In genomic region chr10:101272229-101272868, GRCh38 we compare ENCODE assay signal across 8 cellular contexts. TPM values are rescaled to one million over a fixed set of nuclear protein-coding genes. Genes with fewer than 3 reads are reported as not detected.
DNase-seq lines count a peak whose midpoint lies in the region; ATAC-seq and TF ChIP-seq lines count a peak whose summit lies in the region.

No MANE protein-coding gene starts in this region.

- H3K9me3 ChIP-seq in SJSA1 (replicated peaks): no peaks in the 10 kb centered on the region
- H3K9me3 ChIP-seq in psoas muscle: no peaks in the 10 kb centered on the region

- 37 to 44% (median 43%) methylated on average over 12 to 13 of the region's 13 CpGs for WGBS in psoas muscle, 3 donors

- H3K27ac ChIP-seq in SJSA1: no peak overlapping the region
- no peak overlapping the region for H3K27ac ChIP-seq in psoas muscle

- DNase-seq in Daoy (ENCODE audit: low read depth) (peak; percentile 61), Kasumi-1 (lab: John Stamatoyannopoulos, UW) (peak; percentile 82 to 87), SJSA1 (ENCODE audit: low read depth in 1 of 2, low spot score in 2 of 2) (peak; percentile 42 to 62), glutamatergic neuron (peak; percentile 85), psoas muscle (peak; percentile 40 to 77), NCI-H1048 (lab: John Stamatoyannopoulos, UW) (no peak), cortex of kidney (lab: John Stamatoyannopoulos, UW) (no peak)
- DNase-seq in activated naive CD4-positive, alpha-beta T cell treated with anti-CD3 and anti-CD28 coated beads for 36 hours: peak; percentile 73

- TF ChIP-seq CTCF in glutamatergic neuron (IDR thresholded peaks at IDR 0.05; ENCODE audit: partially characterized antibody, unreplicated experiment) (peak; percentile 86), psoas muscle (IDR thresholded peaks at IDR 0.05) (peak; percentile 69)

- peak; percentile 85 to 98 (median 90) for ATAC-seq in psoas muscle

- no peaks in the 10 kb centered on the region for H3K36me3 Mint-ChIP-seq in activated naive CD4-positive, alpha-beta T cell treated with anti-CD3 and anti-CD28 coated beads for 36 hours (ENCODE audit: low read depth)
- peaks cover 3% of the 10 kb centered on the region for H3K36me3 Mint-ChIP-seq in glutamatergic neuron (ENCODE audit: unreplicated experiment)

- intact Hi-C loops in activated naive CD4-positive, alpha-beta T cell treated with anti-CD3 and anti-CD28 coated beads for 36 hours (cut with micrococcal nuclease): loop anchor here (1.0 kb wide), 2 partner anchors 170 to 298 kb away; no protein-coding TSS in a partner anchor
- intact Hi-C loops in psoas muscle (cut with DNase I): no loop called here

- H3K27me3 ChIP-seq in SJSA1 (replicated peaks): peaks cover 21% of the 10 kb centered on the region
- no peaks in the 10 kb centered on the region for H3K27me3 ChIP-seq in psoas muscle (ENCODE audit: insufficient read depth in 3 of 3, low read length in 2 of 3)

- no peak overlapping the region for H3K27ac Mint-ChIP-seq in activated naive CD4-positive, alpha-beta T cell treated with anti-CD3 and anti-CD28 coated beads for 36 hours
- H3K27ac Mint-ChIP-seq in glutamatergic neuron (ENCODE audit: unreplicated experiment): peak overlapping the region; percentile 48

- H3K27me3 Mint-ChIP-seq in activated naive CD4-positive, alpha-beta T cell treated with anti-CD3 and anti-CD28 coated beads for 36 hours (ENCODE audit: low read depth): peaks cover 20% of the 10 kb centered on the region
- H3K27me3 Mint-ChIP-seq in glutamatergic neuron (ENCODE audit: unreplicated experiment): peaks cover 13% of the 10 kb centered on the region

- CTCF ChIA-PET in activated naive CD4-positive, alpha-beta T cell treated with anti-CD3 and anti-CD28 coated beads for 36 hours (lab: Charles Lee): interaction anchor here (0.7 to 3.9 kb wide), 13 partner anchors 18 to 349 kb away, joined by 3 to 17 read pairs (median 4); no protein-coding TSS in a partner anchor

- peaks cover 2% of the 10 kb centered on the region for H3K4me1 Mint-ChIP-seq in activated naive CD4-positive, alpha-beta T cell treated with anti-CD3 and anti-CD28 coated beads for 36 hours (ENCODE audit: low read depth)
- peaks cover 6% of the 10 kb centered on the region for H3K4me1 Mint-ChIP-seq in glutamatergic neuron (ENCODE audit: low read depth, unreplicated experiment)

- H3K4me1 ChIP-seq in SJSA1 (replicated peaks) (no peaks in the 10 kb centered on the region), psoas muscle (no peaks in the 10 kb centered on the region)

- no peaks in the 10 kb centered on the region for H3K9me3 Mint-ChIP-seq in activated naive CD4-positive, alpha-beta T cell treated with anti-CD3 and anti-CD28 coated beads for 36 hours
- no peaks in the 10 kb centered on the region for H3K9me3 Mint-ChIP-seq in glutamatergic neuron (ENCODE audit: unreplicated experiment)

- H3K4me3 Mint-ChIP-seq in activated naive CD4-positive, alpha-beta T cell treated with anti-CD3 and anti-CD28 coated beads for 36 hours: no peak overlapping the region
- H3K4me3 Mint-ChIP-seq in glutamatergic neuron (ENCODE audit: unreplicated experiment): peak overlapping the region; percentile 46

- H3K4me3 ChIP-seq in SJSA1 (no peak overlapping the region), psoas muscle (no peak overlapping the region)

- H3K36me3 ChIP-seq in SJSA1 (no peaks in the 10 kb centered on the region), psoas muscle (ENCODE audit: insufficient read depth in 1 of 2, low read depth in 1 of 2) (no peaks in the 10 kb centered on the region)

RNA-seq across cellular contexts. Expression of gene LBX1, which starts 43.1 kb away (rescaled TPM):
- 0.06 TPM in 1 of 2 replicates, not detected in the other for total RNA-seq in Daoy (2014; rRNA removed; shearing (Covaris generic))
- total RNA-seq in SJSA1 (2014; rRNA removed; shearing (Covaris generic)): not detected in 2 replicates
- not detected for total RNA-seq in activated naive CD4-positive, alpha-beta T cell treated with anti-CD3 and anti-CD28 coated beads for 36 hours
- total RNA-seq in glutamatergic neuron (ENCODE audit: unreplicated experiment): not detected
- 10 to 100 TPM in 1 of 4 donors, 1 to 10 TPM in 3; 6.2 to 12.3 (median 7.5) TPM for total RNA-seq in psoas muscle
- polyA plus RNA-seq in psoas muscle: 1 to 10 TPM; 1.8 to 7.9 (median 4.9) TPM

Comparison
In these comparisons a context has a peak if more than half of its experiments do, and no peak if none do; other contexts are left out.
1. DNase-seq: peak in Daoy (single experiment), Kasumi-1 (2 of 2), SJSA1 (2 of 2), activated naive CD4-positive, alpha-beta T cell treated with anti-CD3 and anti-CD28 coated beads for 36 hours (single experiment), glutamatergic neuron (single experiment) and psoas muscle (2 of 2); none in NCI-H1048 (single experiment) and cortex of kidney (single experiment).